In genomic region chr22:41998361-41999261, GRCh38 we compare ENCODE assay signal across 8 cellular contexts. TPM values are rescaled to one million over a fixed set of nuclear protein-coding genes. Genes with fewer than 3 reads are reported as not detected.
DNase-seq lines count a peak whose midpoint lies in the region; ATAC-seq and TF ChIP-seq lines count a peak whose summit lies in the region.

Gene WBP2NL, plus strand, starts transcription at chr22:41998788. Its CDS starts 31 bp downstream, at chr22:41998819.

- DNase-seq in COLO829 (ENCODE audit: low spot score) (peak; percentile 93), GM23338 (ENCODE audit: low spot score) (peak; percentile 37), NCI-H146 treated with DMSO at 0.1 percent for 48 hours (lab: John Stamatoyannopoulos, UW; ENCODE audit: unreplicated experiment) (peak; percentile 45), mucosa of descending colon (peak; percentile 91 to 93 (median 91)), OCI-M2 (lab: John Stamatoyannopoulos, UW; ENCODE audit: unreplicated experiment) (no peak)
- peak; percentile 79 to 84 for DNase-seq in activated CD8-positive, alpha-beta memory T cell treated with anti-CD3 and anti-CD28 coated beads for 1 hour (ENCODE audit: extremely low read depth in 1 of 2, low read depth in 1 of 2)
- DNase-seq in effector CD8-positive, alpha-beta T cell (lab: John Stamatoyannopoulos, UW), result peak; percentile 79
- peak; percentile 78 for DNase-seq in stimulated activated CD8-positive, alpha-beta memory T cell treated with anti-CD3 and anti-CD28 coated beads, Interleukin-4, amount 100 ng/mL, for 24 hours (ENCODE audit: low read depth)

- H3K9me3 Mint-ChIP-seq in GM23338, result no peaks in the 10 kb centered on the region

- no peak within 1 kb of the TSS for H2AFZ ChIP-seq in GM23338

- peaks cover 10% of the 10 kb centered on the region for H3K36me3 Mint-ChIP-seq in GM23338 (ENCODE audit: low read depth)

- H3K9me3 ChIP-seq in mucosa of descending colon, result no peaks in the 10 kb centered on the region

- intact Hi-C loops in mucosa of descending colon (cut with DNase I, micrococcal nuclease), result no loop called here

- no peak within 1 kb of the TSS for H3K27ac Mint-ChIP-seq in GM23338

- H3K4me1 Mint-ChIP-seq in GM23338, result peaks cover 8% of the 10 kb centered on the region; the same call in 2 of the 3 replicates

- no peaks in the 10 kb centered on the region for H3K36me3 ChIP-seq in GM23338 (ENCODE audit: insufficient read depth)
- no peaks in the 10 kb centered on the region for H3K36me3 ChIP-seq in mucosa of descending colon (ENCODE audit: low read depth)

- H3K27me3 Mint-ChIP-seq in GM23338 (ENCODE audit: insufficient read depth, low read depth, poor library complexity), result peaks cover 1% of the 10 kb centered on the region

- H3K27ac ChIP-seq in GM23338 (ENCODE audit: low read depth), result no peak within 1 kb of the TSS

- H3K4me1 ChIP-seq in GM23338 (ENCODE audit: insufficient read depth) (no peaks in the 10 kb centered on the region), mucosa of descending colon (ENCODE audit: low read depth) (peaks cover 5% of the 10 kb centered on the region)

- TF ChIP-seq CTCF in GM23338 (conservative IDR thresholded peaks at IDR 0.05; ENCODE audit: low read depth in 2 of 2) (no peak), mucosa of descending colon (IDR thresholded peaks at IDR 0.05) (no peak)

- no peak within 1 kb of the TSS for H3K4me3 Mint-ChIP-seq in GM23338

- ATAC-seq in GM23338 (no peak; the same call in 2 of the 3 replicates), mucosa of descending colon (peak; percentile 99)

- H3K4me3 ChIP-seq in GM23338, result no peak within 1 kb of the TSS
- peak within 1 kb of the TSS; percentile 7 for H3K4me3 ChIP-seq in mucosa of descending colon

- no peaks in the 10 kb centered on the region for H3K79me2 ChIP-seq in GM23338 (replicated peaks; ENCODE audit: insufficient read depth)

- H3K27me3 ChIP-seq in GM23338 (ENCODE audit: insufficient read depth), result no peaks in the 10 kb centered on the region

- H3K4me2 ChIP-seq in GM23338, result no peak within 1 kb of the TSS

- H4K20me1 ChIP-seq in GM23338 (replicated peaks; ENCODE audit: insufficient read depth), result no peaks in the 10 kb centered on the region; the same call in 1 of the 2 replicates

- no peaks in the 10 kb centered on the region for H3K9me2 ChIP-seq in GM23338 (ENCODE audit: insufficient read depth)

- H3F3A ChIP-seq in GM23338 (replicated peaks; ENCODE audit: low read depth), result no peaks in the 10 kb centered on the region

TF ChIP-seq in GM23338, 12 proteins besides CTCF, POLR2A, EP300 and RAD21:
- TF ChIP-seq JUNB (IDR thresholded peaks at IDR 0.05; ENCODE audit: unreplicated experiment) (no peak), ETS1 (IDR thresholded peaks at IDR 0.05) (no peak), STAT1 (IDR thresholded peaks at IDR 0.05; ENCODE audit: unreplicated experiment) (no peak), EZH2 (IDR thresholded peaks at IDR 0.05; ENCODE audit: low read depth, unreplicated experiment) (no peak), POLR2AphosphoS5 (IDR thresholded peaks at IDR 0.05; ENCODE audit: low read depth) (no peak), ZNF114 (CRISPR knock-in tag; IDR thresholded peaks at IDR 0.05) (no peak), NANOG (IDR thresholded peaks at IDR 0.05; ENCODE audit: borderline replicate concordance) (no peak), CREB1 (CRISPR knock-in tag; IDR thresholded peaks at IDR 0.05; ENCODE audit: low read depth) (no peak), ZNF331 (CRISPR knock-in tag; IDR thresholded peaks at IDR 0.05; ENCODE audit: low read depth) (no peak), ZNF462 (CRISPR knock-in tag; IDR thresholded peaks at IDR 0.05) (no peak)
TF ChIP-seq in GM23338: peak in this region for 0.

RNA-seq across cellular contexts. Expression of gene WBP2NL, which starts in this region (rescaled TPM):
- total RNA-seq in GM23338 (2014; rRNA removed; shearing (Covaris generic)), result 0.14 and 0.39 TPM in 2 replicates
- not detected in 2 replicates for polyA plus RNA-seq in GM23338 (2016; fragmentation: Nextera tagmentation; extraction: Ambion mirVana)
- 1 to 10 TPM in 2 of 3 donors, under 1 TPM in 1; 0.63 to 3.7 (median 1.8) TPM for total RNA-seq in mucosa of descending colon

Comparison
In these comparisons a context has a peak if more than half of its experiments do, and no peak if none do; other contexts are left out.
1. Peak in DNase-seq in GM23338; RNA of the gene not detected or under 1 TPM.